In the genomic region with DNA sequence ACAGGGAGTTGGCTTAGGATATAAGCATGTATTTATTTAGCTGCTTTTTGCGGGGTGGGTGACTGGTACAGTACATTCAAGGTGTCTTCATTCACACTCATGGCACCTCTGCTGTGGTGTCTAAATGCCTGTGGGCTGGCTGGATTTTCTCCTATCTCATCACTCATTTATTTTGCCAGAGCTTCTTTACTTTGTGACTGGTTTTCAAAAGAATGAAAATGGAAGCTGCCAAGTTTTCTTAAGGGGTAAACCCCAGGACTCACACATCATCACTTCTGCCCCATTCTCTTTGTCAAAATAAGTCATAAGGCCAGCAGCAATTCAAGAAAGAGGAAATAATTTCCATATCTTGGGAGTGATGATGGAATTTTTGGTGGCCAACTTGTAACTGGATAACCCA, we compare ENCODE assay signal across 33 cellular contexts.
DNase-seq lines count a peak whose midpoint lies in the region; ATAC-seq and TF ChIP-seq lines count a peak whose summit lies in the region.
"Had no signal": no experiment of that assay in that cellular context is flagged by ENCODE, and none has a peak within 500 bp of the region (broad histone marks: within the 10 kb centered on the region; RNA-seq: fewer than 3 reads in every experiment).

No MANE protein-coding gene starts in this region.

- H3K27me3 ChIP-seq in BE2C (no peaks in the 10 kb centered on the region), osteoblast (ENCODE audit: insufficient read depth, low read length) (no peaks in the 10 kb centered on the region)
- no peaks in the 10 kb centered on the region for H3K27me3 ChIP-seq in CD4-positive, alpha-beta T cell (ENCODE audit: control insufficient read depth, insufficient read depth, low read length)
- H3K27me3 ChIP-seq: hepatocyte, spleen, suprapubic skin, uterus had no signal

- H3K4me1 Mint-ChIP-seq in chondrocyte (ENCODE audit: low read depth): peaks cover 12% of the 10 kb centered on the region
- no peaks in the 10 kb centered on the region for H3K4me1 Mint-ChIP-seq in CD4-positive, alpha-beta T cell (ENCODE audit: low read depth)
- H3K4me1 Mint-ChIP-seq: CD8-positive, alpha-beta memory T cell; naive B cell; stimulated activated memory B cell treated with anti-CD40 and anti-IgM and Interleukin-4, amounts not matched to agents 10 μg/mL and 1 μg/mL and 100 μg/mL, for 72 hours had no signal

- no peak overlapping the region for H3K4me3 Mint-ChIP-seq in chondrocyte (ENCODE audit: unreplicated experiment)
- H3K4me3 Mint-ChIP-seq in CD4-positive, alpha-beta T cell: no peak overlapping the region
- H3K4me3 Mint-ChIP-seq: activated T-cell treated with anti-CD3 and anti-CD28 coated beads, Interleukin-2, amount 50 U/mL, for 4 hours; CD8-positive, alpha-beta memory T cell; naive B cell; stimulated activated memory B cell treated with anti-CD40 and anti-IgM and Interleukin-4, amounts not matched to agents 10 μg/mL and 1 μg/mL and 100 μg/mL, for 72 hours had no signal

- H3K36me3 Mint-ChIP-seq in chondrocyte (ENCODE audit: low read depth): peaks cover 3% of the 10 kb centered on the region
- H3K36me3 Mint-ChIP-seq in CD4-positive, alpha-beta T cell (ENCODE audit: low read depth): no peaks in the 10 kb centered on the region
- H3K36me3 Mint-ChIP-seq: CD8-positive, alpha-beta memory T cell; naive B cell; stimulated activated memory B cell treated with anti-CD40 and anti-IgM and Interleukin-4, amounts not matched to agents 10 μg/mL and 1 μg/mL and 100 μg/mL, for 72 hours had no signal

- H3K9me3 ChIP-seq in BE2C: no peaks in the 10 kb centered on the region
- no peaks in the 10 kb centered on the region for H3K9me3 ChIP-seq in osteoblast (ENCODE audit: low read depth, low read length)
- no peaks in the 10 kb centered on the region for H3K9me3 ChIP-seq in CD4-positive, alpha-beta T cell (ENCODE audit: control insufficient read depth, low read length)
- H3K9me3 ChIP-seq: left ventricle myocardium inferior, spleen, suprapubic skin, uterus had no signal

- H3K36me3 ChIP-seq in BE2C: no peaks in the 10 kb centered on the region
- no peaks in the 10 kb centered on the region for H3K36me3 ChIP-seq in osteoblast (ENCODE audit: insufficient read depth, low read length)
- H3K36me3 ChIP-seq: left ventricle myocardium inferior, spleen, suprapubic skin, uterus had no signal

- H3K79me2 ChIP-seq in osteoblast (ENCODE audit: insufficient read depth, low read length): no peaks in the 10 kb centered on the region
- H3K79me2 ChIP-seq: hepatocyte had no signal

- CTCF ChIA-PET in CD4-positive, alpha-beta T cell (lab: Charles Lee): no interaction called here

- DNase-seq in BE2C (peak; percentile 6), M059J (ENCODE audit: low read depth) (peak; percentile 69), chondrocyte (ENCODE audit: low spot score) (no peak), osteoblast (ENCODE audit: insufficient read length, low spot score, missing footprints) (peak; percentile 51), NCI-H82 treated with DMSO at 0.1 percent for 48 hours (lab: John Stamatoyannopoulos, UW; ENCODE audit: unreplicated experiment) (no peak), AG08396 (ENCODE audit: low spot score) (no peak)
- no peak for DNase-seq in CD4-positive, alpha-beta T cell
- no peak for DNase-seq in central memory CD4-positive, alpha-beta T cell
- DNase-seq: activated CD4-positive, alpha-beta T cell treated with anti-CD3 and anti-CD28 coated beads for 4 hours; activated naive CD4-positive, alpha-beta T cell; activated T-cell treated with anti-CD3 and anti-CD28 coated beads, Interleukin-2, amount 50 U/mL, for 4 hours; CD8-positive, alpha-beta memory T cell; cerebellar nuclear complex; DMS153; effector CD4-positive, alpha-beta T cell; foreskin melanocyte; GF-D8; left ventricle myocardium inferior; naive B cell; NCI-H1048; NCI-H1694 treated with DMSO at 0.1 percent for 48 hours; NCI-H2171; NCI-H524; NK-92 treated with Interleukin-12 subunit alpha and Interleukin-12 subunit beta, amount 100 ng/mL, for 24 hours; spleen; stimulated activated CD4-positive, alpha-beta T cell treated with anti-CD3 and anti-CD28 coated beads, Interleukin-4, amount 100 ng/mL, for 1 hour; T-helper 2 cell; uterus had no signal

- TF ChIP-seq CTCF in BE2C (IDR thresholded peaks at IDR 0.05; ENCODE audit: low read depth, low read length) (no peak), chondrocyte (IDR thresholded peaks at IDR 0.05) (no peak), osteoblast (IDR thresholded peaks at IDR 0.05; ENCODE audit: extremely low read depth, low read depth, low read length) (no peak)
- TF ChIP-seq CTCF in CD4-positive, alpha-beta T cell (IDR thresholded peaks at IDR 0.05): no peak

- no peak overlapping the region for H3K4me3 ChIP-seq in BE2C (ENCODE audit: low read depth, low read length)
- no peak overlapping the region for H3K4me3 ChIP-seq in osteoblast (ENCODE audit: insufficient read depth, low read length)
- H3K4me3 ChIP-seq: hepatocyte, left ventricle myocardium inferior, spleen, suprapubic skin, uterus had no signal

- no peak overlapping the region for H3K27ac ChIP-seq in osteoblast (ENCODE audit: low read depth, low read length)
- H3K27ac ChIP-seq in CD4-positive, alpha-beta T cell (ENCODE audit: low read depth, low read length): no peak overlapping the region
- H3K27ac ChIP-seq: hepatocyte, KMS-11, left ventricle myocardium inferior, spleen, suprapubic skin, uterus had no signal

- H4K20me1 ChIP-seq in osteoblast (ENCODE audit: insufficient read depth, low read length): no peaks in the 10 kb centered on the region

- H2AFZ ChIP-seq in osteoblast (ENCODE audit: low read length): no peak overlapping the region
- H2AFZ ChIP-seq: hepatocyte had no signal

- H3K4me2 ChIP-seq in osteoblast (ENCODE audit: insufficient read depth, low read length): peak overlapping the region; percentile 2
- H3K4me2 ChIP-seq: hepatocyte, KMS-11 had no signal

- intact Hi-C loops in CD4-positive, alpha-beta T cell (cut with DNase I, micrococcal nuclease): no loop called here

- ATAC-seq in CD4-positive, alpha-beta T cell (ENCODE audit: poor library complexity): no peak
- ATAC-seq: activated T-cell treated with anti-CD3 and anti-CD28 coated beads, Interleukin-2, amount 50 U/mL, for 4 hours; Panc1; stimulated activated memory B cell treated with anti-CD40 and anti-IgM and Interleukin-4, amounts not matched to agents 10 μg/mL and 1 μg/mL and 100 μg/mL, for 72 hours had no signal

- peaks cover 10% of the 10 kb centered on the region for H3K9me3 Mint-ChIP-seq in chondrocyte (ENCODE audit: low read depth)
- H3K9me3 Mint-ChIP-seq in CD4-positive, alpha-beta T cell: peaks cover 3% of the 10 kb centered on the region
- H3K9me3 Mint-ChIP-seq: activated T-cell treated with anti-CD3 and anti-CD28 coated beads, Interleukin-2, amount 50 U/mL, for 4 hours; stimulated activated memory B cell treated with anti-CD40 and anti-IgM and Interleukin-4, amounts not matched to agents 10 μg/mL and 1 μg/mL and 100 μg/mL, for 72 hours had no signal

- no peaks in the 10 kb centered on the region for H3K27me3 Mint-ChIP-seq in chondrocyte (ENCODE audit: low read depth)
- H3K27me3 Mint-ChIP-seq in CD4-positive, alpha-beta T cell: no peaks in the 10 kb centered on the region
- H3K27me3 Mint-ChIP-seq: naive B cell; stimulated activated memory B cell treated with anti-CD40 and anti-IgM and Interleukin-4, amounts not matched to agents 10 μg/mL and 1 μg/mL and 100 μg/mL, for 72 hours had no signal

- peak overlapping the region; percentile 68 for H3K27ac Mint-ChIP-seq in chondrocyte (ENCODE audit: unreplicated experiment)
- no peak overlapping the region for H3K27ac Mint-ChIP-seq in CD4-positive, alpha-beta T cell
- H3K27ac Mint-ChIP-seq: CD8-positive, alpha-beta memory T cell; naive B cell; stimulated activated memory B cell treated with anti-CD40 and anti-IgM and Interleukin-4, amounts not matched to agents 10 μg/mL and 1 μg/mL and 100 μg/mL, for 72 hours had no signal

- peaks cover 12% of the 10 kb centered on the region for H3K4me1 ChIP-seq in BE2C
- peaks cover 19% of the 10 kb centered on the region for H3K4me1 ChIP-seq in osteoblast (ENCODE audit: insufficient read depth, low read length)
- H3K4me1 ChIP-seq: left ventricle myocardium inferior, spleen, suprapubic skin, uterus had no signal

- POLR2A ChIA-PET in CD4-positive, alpha-beta T cell (lab: Charles Lee): no interaction called here

Comparison
In these comparisons a context has a peak if more than half of its experiments do, and no peak if none do; other contexts are left out.
1. DNase-seq: peak in BE2C (single experiment), M059J (single experiment) and osteoblast (single experiment); none in chondrocyte (single experiment), NCI-H82 treated with DMSO at 0.1 percent for 48 hours (single experiment), AG08396 (single experiment), CD4-positive, alpha-beta T cell (0 of 10) and central memory CD4-positive, alpha-beta T cell (single experiment).